Comparison of ENCODE assay signal across 12 cellular contexts in the genomic region with DNA sequence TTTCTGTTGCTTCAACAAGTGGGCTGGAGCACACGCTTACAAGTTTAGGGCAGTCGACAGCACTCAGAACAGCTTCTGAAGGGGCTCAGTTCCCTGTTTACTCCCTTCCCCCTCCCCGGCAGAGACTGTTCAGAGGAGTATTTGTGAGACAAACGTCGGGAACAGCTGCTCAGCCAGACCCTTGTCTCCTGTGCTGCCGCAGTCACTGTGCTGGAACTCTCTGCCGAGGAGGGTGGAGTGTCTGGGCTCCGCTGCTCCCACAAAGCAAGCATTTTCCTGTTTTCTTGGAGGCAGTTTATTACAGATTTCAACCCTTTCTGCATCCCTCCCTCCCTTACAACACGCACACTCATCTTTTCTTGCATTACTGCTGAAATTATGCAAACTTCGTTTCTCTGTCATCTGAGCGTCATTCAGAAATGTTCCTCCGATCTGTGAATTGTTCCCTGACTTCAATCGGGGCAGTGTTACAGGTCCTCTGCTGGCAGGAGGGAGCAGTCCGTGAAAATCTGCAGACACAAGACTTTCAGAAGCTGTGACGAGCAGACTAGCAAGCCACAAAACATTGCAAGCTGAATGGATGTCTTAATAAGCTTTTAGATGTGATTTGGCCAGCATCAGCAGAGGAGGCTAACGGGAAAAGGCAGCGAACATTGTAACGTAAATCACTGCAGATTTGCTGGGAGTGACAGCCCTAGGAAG.
DNase-seq lines count a peak whose midpoint lies in the region; TF ChIP-seq lines count a peak whose summit lies in the region.
"Had no signal": no experiment of that assay in that cellular context is flagged by ENCODE, and none has a peak within 500 bp of the region (broad histone marks: within the 10 kb centered on the region; RNA-seq: fewer than 3 reads in every experiment).

No MANE protein-coding gene starts in this region.

- H3K4me1 ChIP-seq in mesodermal cell (ENCODE audit: control insufficient read depth, insufficient read depth, low read length, poor library complexity, severe bottlenecking) = peaks cover 65% of the 10 kb centered on the region

- no peak overlapping the region for H3K4me3 ChIP-seq in mesodermal cell (ENCODE audit: extremely low read depth, insufficient read depth, low read length, poor library complexity, severe bottlenecking)

- POLR2A ChIA-PET in RWPE1 (lab: Yijun Ruan, JAX; ENCODE audit: low non-redundant PET) = no interaction called here

- no peak for TF ChIP-seq POLR2A in erythroblast (IDR thresholded peaks at IDR 0.05; ENCODE audit: low read length)

- DNase-seq in NCI-H2227 treated with DMSO at 0.1 percent for 48 hours (lab: John Stamatoyannopoulos, UW) (peak; percentile 33), superior temporal gyrus (ENCODE audit: extremely low spot score) (peak; percentile 74), HK-2 (ENCODE audit: unreplicated experiment) (no peak), RWPE1 (ENCODE audit: low spot score) (no peak), erythroblast (lab: John Stamatoyannopoulos, UW) (no peak), T-helper 2 cell (no peak)
- DNase-seq: activated effector memory CD4-positive, alpha-beta T cell treated with anti-CD3 and anti-CD28 coated beads, Interleukin-2, amount 50 U/mL, for 16 hours; COR-L47; Kasumi-1; OCI-M1 had no signal

- CTCF ChIA-PET in RWPE1 (lab: Yijun Ruan, JAX) = interaction anchor here (0.6 kb wide), 1 partner anchor 148 kb away, joined by 4 read pairs; no protein-coding TSS in a partner anchor

- no peak for TF ChIP-seq CTCF in RWPE1 (conservative IDR thresholded peaks at IDR 0.05; ENCODE audit: low read depth)

- 58 to 73% methylated on average over 14 to 17 of the region's 18 CpGs for whole genome bisulfite sequencing in mesodermal cell (ENCODE audit: insufficient coverage in 2 of 2), 2 experiments

- no peaks in the 10 kb centered on the region for H3K36me3 ChIP-seq in mesodermal cell (ENCODE audit: control insufficient read depth, insufficient read depth, low read length)

- peak overlapping the region; percentile 63 for H3K27ac ChIP-seq in cingulate gyrus (ENCODE audit: low read depth, low read length)
- peak overlapping the region; percentile 74 for H3K27ac ChIP-seq in mesodermal cell (ENCODE audit: low read depth, low read length, severe bottlenecking)
- H3K27ac ChIP-seq in RWPE1 = no peak overlapping the region

- peaks cover 5% of the 10 kb centered on the region for H3K9me3 ChIP-seq in mesodermal cell (ENCODE audit: control insufficient read depth, low read length)

Comparison
In these comparisons a context has a peak if more than half of its experiments do, and no peak if none do; other contexts are left out.
1. DNase-seq: peak in NCI-H2227 treated with DMSO at 0.1 percent for 48 hours (single experiment) and superior temporal gyrus (single experiment); none in HK-2 (single experiment), RWPE1 (single experiment), erythroblast (0 of 2) and T-helper 2 cell (0 of 5).